In the genomic region with DNA sequence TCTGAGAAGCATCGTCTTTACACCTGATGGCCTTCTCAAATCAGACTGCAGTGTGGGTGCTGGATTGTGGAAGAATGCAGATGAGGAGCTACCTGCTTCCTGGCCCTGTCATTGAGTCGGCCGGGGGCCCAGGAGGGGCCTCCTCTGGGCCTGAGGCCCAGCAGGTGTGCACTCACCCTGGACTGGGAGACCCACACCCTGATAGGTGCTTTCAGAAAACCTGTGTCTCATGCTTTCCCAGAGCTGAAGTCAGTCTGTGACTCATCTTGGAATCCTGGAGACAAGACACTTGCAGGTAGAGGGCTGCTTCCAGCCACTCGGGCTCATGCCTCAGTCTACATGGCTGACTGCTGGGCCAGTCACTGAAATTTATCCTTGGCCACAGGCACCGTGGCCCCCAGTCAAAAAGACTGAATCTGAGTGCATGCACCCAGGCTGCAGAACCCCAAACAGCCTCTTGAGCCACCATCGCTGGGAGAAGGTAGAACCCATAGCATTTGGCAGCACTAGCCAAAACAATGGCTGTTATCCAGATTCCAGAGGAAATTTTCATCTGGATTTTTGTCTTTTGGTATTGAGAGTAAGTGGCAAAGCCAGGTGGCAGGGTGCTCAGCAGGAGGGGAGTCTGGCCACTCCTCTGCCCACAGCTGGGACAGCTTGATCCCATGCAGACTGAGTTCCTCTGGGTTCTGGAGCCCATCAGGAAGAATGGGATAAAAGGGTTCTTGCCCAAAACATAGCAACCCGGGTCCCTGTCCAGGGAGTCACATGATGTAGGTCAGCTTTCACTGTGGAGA, we compare ENCODE assay signal across 25 cellular contexts.
A peak's percentile ranks its signal among the peaks of the same experiment; 100 is the strongest.
DNase-seq lines count a peak whose midpoint lies in the region; FAIRE-seq and TF ChIP-seq lines count a peak whose summit lies in the region.
"Had no signal": no experiment of that assay in that cellular context is flagged by ENCODE, and none has a peak within 500 bp of the region (broad histone marks: within the 10 kb centered on the region; RNA-seq: fewer than 3 reads in every experiment).

No MANE protein-coding gene starts in this region.

- H3K18ac ChIP-seq in mesenchymal stem cell (ENCODE audit: low read depth in 1 of 2, low read length in 2 of 2): no peak overlapping the region

- TF ChIP-seq CTCF in bronchial epithelial cell (IDR thresholded peaks at IDR 0.05; ENCODE audit: insufficient read depth, low read length, severe bottlenecking): no peak
- TF ChIP-seq CTCF in testis (IDR thresholded peaks at IDR 0.05): no peak

- H4K8ac ChIP-seq in mesenchymal stem cell (ENCODE audit: low read length): no peak overlapping the region

- H2BK15ac ChIP-seq in mesenchymal stem cell (ENCODE audit: low read depth, poor library complexity, severe bottlenecking): no peak overlapping the region

- intact Hi-C loops in activated CD4-positive, alpha-beta memory T cell treated with anti-CD3 and anti-CD28 coated beads for 36 hours (cut with micrococcal nuclease): no loop called here
- intact Hi-C loops in testis (cut with DNase I; ENCODE audit: low total_unique reads): no loop called here

- no peak overlapping the region for H2BK5ac ChIP-seq in mesenchymal stem cell (ENCODE audit: low read depth, low read length, poor library complexity, severe bottlenecking)

- DNase-seq in activated CD4-positive, alpha-beta memory T cell treated with anti-CD3 and anti-CD28 coated beads for 36 hours: peak; percentile 3
- no peak for DNase-seq in activated CD4-positive, alpha-beta memory T cell treated with anti-CD3 and anti-CD28 coated beads, Interleukin-2, amount 10 ng/mL, durations not matched to agents 7 days and 5 days
- DNase-seq in bronchial epithelial cell (ENCODE audit: low read depth): peak; percentile 56
- DNase-seq in mesenchymal stem cell: no peak
- peak; percentile 6 for DNase-seq in testis
- no peak for DNase-seq in GM12892 (ENCODE audit: insufficient read length)
- DNase-seq in activated gamma-delta T cell treated with Interleukin-2 at 50 U/mL for 16 hours: no peak
- DNase-seq in GM19240 (ENCODE audit: insufficient read length, low spot score): no peak
- DNase-seq: activated CD4-positive, alpha-beta T cell treated with anti-CD3 and anti-CD28 coated beads for 36 hours; activated naive CD4-positive, alpha-beta T cell treated with Interleukin-2 at 50 U/mL for 16 hours; activated T-cell treated with anti-CD3 and anti-CD28 coated beads, Interleukin-2, amount 50 U/mL, for 48 hours; DMS79 treated with DMSO at 0.1 percent for 48 hours; GF-D8; GM23248; kidney; lower lobe of right lung; MV-4-11; NCI-H1436; NCI-H2081 treated with DMSO at 0.1 percent for 48 hours; NCI-H2227 treated with DMSO at 0.1 percent for 48 hours; nephron progenitor cell; SHP77 had no signal

- H3K27ac ChIP-seq in mesenchymal stem cell (ENCODE audit: low read length, poor library complexity, severe bottlenecking) (no peak overlapping the region), testis (no peak overlapping the region)
- H3K27ac ChIP-seq: GM23248, lower lobe of right lung, right atrium auricular region, upper lobe of left lung had no signal

- no peak overlapping the region for H3K27ac Mint-ChIP-seq in activated CD4-positive, alpha-beta memory T cell treated with anti-CD3 and anti-CD28 coated beads for 36 hours
- H3K27ac Mint-ChIP-seq in activated CD4-positive, alpha-beta memory T cell treated with anti-CD3 and anti-CD28 coated beads, Interleukin-2, amount 10 ng/mL, durations not matched to agents 7 days and 5 days: no peak overlapping the region
- H3K27ac Mint-ChIP-seq: activated CD4-positive, alpha-beta T cell treated with anti-CD3 and anti-CD28 coated beads for 36 hours; CD4-positive, alpha-beta T cell; nephron progenitor cell had no signal

- no peak overlapping the region for H3K23ac ChIP-seq in mesenchymal stem cell (ENCODE audit: low read length in 2 of 2)

- H3K36me3 ChIP-seq in bronchial epithelial cell (ENCODE audit: control insufficient read depth, insufficient read depth, low read length) (no peaks in the 10 kb centered on the region), mesenchymal stem cell (ENCODE audit: control insufficient read depth in 1 of 2, insufficient read depth in 2 of 2, low read depth in 1 of 2, low read length in 2 of 2) (no peaks in the 10 kb centered on the region), testis (ENCODE audit: low read depth, missing control alignments) (no peaks in the 10 kb centered on the region)
- H3K36me3 ChIP-seq: lower lobe of right lung, right atrium auricular region, upper lobe of left lung had no signal

- no peaks in the 10 kb centered on the region for H3K4me1 Mint-ChIP-seq in activated CD4-positive, alpha-beta memory T cell treated with anti-CD3 and anti-CD28 coated beads for 36 hours (ENCODE audit: low read depth)
- no peaks in the 10 kb centered on the region for H3K4me1 Mint-ChIP-seq in activated CD4-positive, alpha-beta memory T cell treated with anti-CD3 and anti-CD28 coated beads, Interleukin-2, amount 10 ng/mL, durations not matched to agents 7 days and 5 days
- H3K4me1 Mint-ChIP-seq: activated CD4-positive, alpha-beta T cell treated with anti-CD3 and anti-CD28 coated beads for 36 hours had no signal

- no peak overlapping the region for H4K91ac ChIP-seq in mesenchymal stem cell (ENCODE audit: low read length)

- WGBS in mesenchymal stem cell: 80% methylated on average over 7 of the region's 7 CpGs
- WGBS in testis, 2 donors: 94 to 96% methylated on average over 4 to 7 of the region's 7 CpGs

- no peaks in the 10 kb centered on the region for H3K27me3 ChIP-seq in bronchial epithelial cell (ENCODE audit: control insufficient read depth, insufficient read depth, low read length)
- peaks cover 0 to 84% of the 10 kb centered on the region in 2 experiments for H3K27me3 ChIP-seq in mesenchymal stem cell (ENCODE audit: control insufficient read depth in 1 of 2, insufficient read depth in 1 of 2, low read length in 2 of 2)
- no peaks in the 10 kb centered on the region for H3K27me3 ChIP-seq in testis
- H3K27me3 ChIP-seq: right atrium auricular region, upper lobe of left lung had no signal

- H3K9me3 Mint-ChIP-seq in activated CD4-positive, alpha-beta memory T cell treated with anti-CD3 and anti-CD28 coated beads for 36 hours: no peaks in the 10 kb centered on the region
- no peaks in the 10 kb centered on the region for H3K9me3 Mint-ChIP-seq in activated CD4-positive, alpha-beta memory T cell treated with anti-CD3 and anti-CD28 coated beads, Interleukin-2, amount 10 ng/mL, durations not matched to agents 7 days and 5 days
- H3K9me3 Mint-ChIP-seq: CD4-positive, alpha-beta T cell; nephron progenitor cell had no signal

- H3K36me3 Mint-ChIP-seq in activated CD4-positive, alpha-beta memory T cell treated with anti-CD3 and anti-CD28 coated beads for 36 hours: no peaks in the 10 kb centered on the region
- H3K36me3 Mint-ChIP-seq in activated CD4-positive, alpha-beta memory T cell treated with anti-CD3 and anti-CD28 coated beads, Interleukin-2, amount 10 ng/mL, durations not matched to agents 7 days and 5 days (ENCODE audit: low read depth): no peaks in the 10 kb centered on the region

- no peak overlapping the region for H3K4ac ChIP-seq in mesenchymal stem cell (ENCODE audit: low read depth in 1 of 2, low read length in 2 of 2)

- H3K4me2 ChIP-seq in mesenchymal stem cell (ENCODE audit: low read length, poor library complexity, severe bottlenecking): no peak overlapping the region

- TF ChIP-seq POLR2A in testis (IDR thresholded peaks at IDR 0.05): no peak
- TF ChIP-seq POLR2A in GM12892 (IDR thresholded peaks at IDR 0.05; ENCODE audit: low read depth, low read length): no peak

- H3K4me3 ChIP-seq in bronchial epithelial cell (ENCODE audit: low read depth, low read length): no peak overlapping the region
- H3K4me3 ChIP-seq in mesenchymal stem cell (ENCODE audit: insufficient read depth in 1 of 2, low read depth in 1 of 2, low read length in 2 of 2): no peak overlapping the region
- H3K4me3 ChIP-seq in testis: no peak overlapping the region
- H3K4me3 ChIP-seq: GM23248, lower lobe of right lung, right atrium auricular region, upper lobe of left lung had no signal

- no peak overlapping the region for H2BK120ac ChIP-seq in mesenchymal stem cell (ENCODE audit: low read depth, low read length)

- H3K9me3 ChIP-seq in mesenchymal stem cell (ENCODE audit: control insufficient read depth, low read length) (no peaks in the 10 kb centered on the region), testis (no peaks in the 10 kb centered on the region)
- H3K9me3 ChIP-seq: lower lobe of right lung, right atrium auricular region, upper lobe of left lung had no signal

- peak overlapping the region; percentile 3 for H2AK5ac ChIP-seq in mesenchymal stem cell (ENCODE audit: low read length, severe bottlenecking)

- POLR2A ChIA-PET in activated CD4-positive, alpha-beta memory T cell treated with anti-CD3 and anti-CD28 coated beads for 36 hours (lab: Charles Lee): no interaction called here
- POLR2A ChIA-PET in activated CD4-positive, alpha-beta memory T cell treated with anti-CD3 and anti-CD28 coated beads, Interleukin-2, amount 10 ng/mL, durations not matched to agents 7 days and 5 days (lab: Charles Lee): no interaction called here

- no peak overlapping the region for H2BK12ac ChIP-seq in mesenchymal stem cell (ENCODE audit: low read length in 2 of 2)

- CTCF ChIA-PET in activated CD4-positive, alpha-beta memory T cell treated with anti-CD3 and anti-CD28 coated beads for 36 hours (lab: Charles Lee): no interaction called here
- CTCF ChIA-PET in activated CD4-positive, alpha-beta memory T cell treated with anti-CD3 and anti-CD28 coated beads, Interleukin-2, amount 10 ng/mL, durations not matched to agents 7 days and 5 days (lab: Charles Lee): no interaction called here

- H3K4me1 ChIP-seq in mesenchymal stem cell (ENCODE audit: control insufficient read depth, insufficient read depth, low read depth, low read length): peaks cover 47% of the 10 kb centered on the region
- no peaks in the 10 kb centered on the region for H3K4me1 ChIP-seq in testis
- H3K4me1 ChIP-seq: lower lobe of right lung, right atrium auricular region had no signal

- H3K79me1 ChIP-seq in mesenchymal stem cell (replicated peaks; ENCODE audit: low read length, poor library complexity, severe bottlenecking): no peaks in the 10 kb centered on the region

- no peak overlapping the region for H3K4me3 Mint-ChIP-seq in activated CD4-positive, alpha-beta memory T cell treated with anti-CD3 and anti-CD28 coated beads for 36 hours
- H3K4me3 Mint-ChIP-seq in activated CD4-positive, alpha-beta memory T cell treated with anti-CD3 and anti-CD28 coated beads, Interleukin-2, amount 10 ng/mL, durations not matched to agents 7 days and 5 days: no peak overlapping the region
- H3K4me3 Mint-ChIP-seq: activated CD4-positive, alpha-beta T cell treated with anti-CD3 and anti-CD28 coated beads for 36 hours; CD4-positive, alpha-beta T cell; nephron progenitor cell had no signal

- FAIRE-seq in bronchial epithelial cell (lab: Jason Lieb, UNC) (no peak), GM12892 (lab: Jason Lieb, UNC) (no peak)
- FAIRE-seq: kidney had no signal

- H3K27me3 Mint-ChIP-seq in activated CD4-positive, alpha-beta memory T cell treated with anti-CD3 and anti-CD28 coated beads for 36 hours: peaks cover 23% of the 10 kb centered on the region
- peaks cover 12% of the 10 kb centered on the region for H3K27me3 Mint-ChIP-seq in activated CD4-positive, alpha-beta memory T cell treated with anti-CD3 and anti-CD28 coated beads, Interleukin-2, amount 10 ng/mL, durations not matched to agents 7 days and 5 days

- H3K9ac ChIP-seq in mesenchymal stem cell (ENCODE audit: low read length): no peak overlapping the region
- H3K9ac ChIP-seq: GM23248 had no signal

- H3K14ac ChIP-seq in mesenchymal stem cell (ENCODE audit: low read length in 2 of 2): no peak overlapping the region

- H2AFZ ChIP-seq in mesenchymal stem cell (ENCODE audit: low read depth, low read length): no peak overlapping the region
- H2AFZ ChIP-seq: GM23248 had no signal

Comparison
In these comparisons a context has a peak if more than half of its experiments do, and no peak if none do; other contexts are left out.
1. DNase-seq: peak in activated CD4-positive, alpha-beta memory T cell treated with anti-CD3 and anti-CD28 coated beads for 36 hours (single experiment), bronchial epithelial cell (single experiment) and testis (single experiment); none in activated CD4-positive, alpha-beta memory T cell treated with anti-CD3 and anti-CD28 coated beads, Interleukin-2, amount 10 ng/mL, durations not matched to agents 7 days and 5 days (single experiment), mesenchymal stem cell (single experiment), GM12892 (single experiment), activated gamma-delta T cell treated with Interleukin-2 at 50 U/mL for 16 hours (single experiment) and GM19240 (single experiment).